In genomic region chr16:80971814-80972213, GRCh38 we compare ENCODE assay signal across 12 cellular contexts. TPM values are rescaled to one million over a fixed set of nuclear protein-coding genes. Genes with fewer than 3 reads are reported as not detected.
DNase-seq lines count a peak whose midpoint lies in the region; ATAC-seq and TF ChIP-seq lines count a peak whose summit lies in the region.
"Had no signal": no experiment of that assay in that cellular context is flagged by ENCODE, and none has a peak within 500 bp of the region (broad histone marks: within the 10 kb centered on the region; RNA-seq: fewer than 3 reads in every experiment).

No MANE protein-coding gene starts in this region.

- intact Hi-C loops in activated T-helper 1 cell treated with anti-CD3 and anti-CD28 coated beads, Interleukin-12 subunit alpha, Interleukin-12 subunit beta, Interleukin-2, Interleukin-4 antibody, amounts not matched to agents 30 ng/mL and 10 ng/mL and 1 ng/mL, durations not matched to agents 14 hours and 24 hours and 36 hours (cut with micrococcal nuclease) = no loop called here
- intact Hi-C loops in lower leg skin (cut with DNase I; ENCODE audit: low total_unique reads) = no loop called here

- H3K27me3 Mint-ChIP-seq in activated T-helper 1 cell treated with anti-CD3 and anti-CD28 coated beads, Interleukin-12 subunit alpha, Interleukin-12 subunit beta, Interleukin-2, Interleukin-4 antibody, amounts not matched to agents 30 ng/mL and 10 ng/mL and 1 ng/mL, durations not matched to agents 14 hours and 24 hours and 36 hours (ENCODE audit: insufficient read depth) = no peaks in the 10 kb centered on the region

- no peak overlapping the region for H3K4me3 ChIP-seq in lower leg skin (ENCODE audit: low read depth, poor library complexity, severe bottlenecking)
- H3K4me3 ChIP-seq: SJSA1 had no signal

- no peak for TF ChIP-seq CTCF in lower leg skin (IDR thresholded peaks at IDR 0.05)

- TF ChIP-seq POLR2A in lower leg skin (IDR thresholded peaks at IDR 0.05) = no peak

- ATAC-seq in GM18502 (IDR thresholded peaks at IDR 0.05; ENCODE audit: poor library complexity, unreplicated experiment) (peak; percentile 56), GM21360 (IDR thresholded peaks at IDR 0.05; ENCODE audit: unreplicated experiment) (peak; percentile 80), HG03139 (IDR thresholded peaks at IDR 0.05; ENCODE audit: unreplicated experiment) (peak; percentile 71)

- 82 to 91% methylated on average over 2 of the region's 2 CpGs for WGBS in lower leg skin, 2 donors

- no peaks in the 10 kb centered on the region for H3K9me3 Mint-ChIP-seq in activated T-helper 1 cell treated with anti-CD3 and anti-CD28 coated beads, Interleukin-12 subunit alpha, Interleukin-12 subunit beta, Interleukin-2, Interleukin-4 antibody, amounts not matched to agents 30 ng/mL and 10 ng/mL and 1 ng/mL, durations not matched to agents 14 hours and 24 hours and 36 hours
- H3K9me3 Mint-ChIP-seq: neural crest cell had no signal

- H3K36me3 Mint-ChIP-seq in activated T-helper 1 cell treated with anti-CD3 and anti-CD28 coated beads, Interleukin-12 subunit alpha, Interleukin-12 subunit beta, Interleukin-2, Interleukin-4 antibody, amounts not matched to agents 30 ng/mL and 10 ng/mL and 1 ng/mL, durations not matched to agents 14 hours and 24 hours and 36 hours (ENCODE audit: low read depth) = peaks cover 36% of the 10 kb centered on the region

- peaks cover 6% of the 10 kb centered on the region for H3K4me1 Mint-ChIP-seq in activated T-helper 1 cell treated with anti-CD3 and anti-CD28 coated beads, Interleukin-12 subunit alpha, Interleukin-12 subunit beta, Interleukin-2, Interleukin-4 antibody, amounts not matched to agents 30 ng/mL and 10 ng/mL and 1 ng/mL, durations not matched to agents 14 hours and 24 hours and 36 hours (ENCODE audit: low read depth)
- H3K4me1 Mint-ChIP-seq: neural crest cell had no signal

- H3K27ac Mint-ChIP-seq in activated T-helper 1 cell treated with anti-CD3 and anti-CD28 coated beads, Interleukin-12 subunit alpha, Interleukin-12 subunit beta, Interleukin-2, Interleukin-4 antibody, amounts not matched to agents 30 ng/mL and 10 ng/mL and 1 ng/mL, durations not matched to agents 14 hours and 24 hours and 36 hours = peak overlapping the region; percentile 4

- no peak for DNase-seq in activated T-helper 1 cell treated with anti-CD3 and anti-CD28 coated beads, Interleukin-12 subunit alpha, Interleukin-12 subunit beta, Interleukin-2, Interleukin-4 antibody, amounts not matched to agents 30 ng/mL and 10 ng/mL and 1 ng/mL, durations not matched to agents 14 hours and 24 hours and 36 hours (ENCODE audit: low spot score)
- DNase-seq in SKM-1 (lab: John Stamatoyannopoulos, UW; ENCODE audit: unreplicated experiment) (no peak), lower leg skin (ENCODE audit: low spot score in 2 of 2) (no peak), HCEC 1CT (no peak)
- DNase-seq in activated CD8-positive, alpha-beta memory T cell treated with anti-CD3 and anti-CD28 coated beads for 24 hours = no peak
- DNase-seq: activated CD4-positive, alpha-beta T cell treated with anti-CD3 and anti-CD28 coated beads for 4 hours; NCI-H1694 had no signal

- H3K4me3 Mint-ChIP-seq in activated T-helper 1 cell treated with anti-CD3 and anti-CD28 coated beads, Interleukin-12 subunit alpha, Interleukin-12 subunit beta, Interleukin-2, Interleukin-4 antibody, amounts not matched to agents 30 ng/mL and 10 ng/mL and 1 ng/mL, durations not matched to agents 14 hours and 24 hours and 36 hours = no peak overlapping the region
- H3K4me3 Mint-ChIP-seq: neural crest cell had no signal

RNA-seq across cellular contexts. Expression of gene CMC2, which starts 34.9 kb away (rescaled TPM):
- 141 and 156 TPM in 2 replicates for total RNA-seq in activated T-helper 1 cell treated with anti-CD3 and anti-CD28 coated beads, Interleukin-12 subunit alpha, Interleukin-12 subunit beta, Interleukin-2, Interleukin-4 antibody, amounts not matched to agents 30 ng/mL and 10 ng/mL and 1 ng/mL, durations not matched to agents 14 hours and 24 hours and 36 hours
- 10 to 100 TPM; 19.6 to 52.9 (median 32.6) TPM for total RNA-seq in lower leg skin

RNA-seq across cellular contexts. Expression of gene CENPN, which starts 35.2 kb away (rescaled TPM):
- 65.6 and 67.8 TPM in 2 replicates for total RNA-seq in activated T-helper 1 cell treated with anti-CD3 and anti-CD28 coated beads, Interleukin-12 subunit alpha, Interleukin-12 subunit beta, Interleukin-2, Interleukin-4 antibody, amounts not matched to agents 30 ng/mL and 10 ng/mL and 1 ng/mL, durations not matched to agents 14 hours and 24 hours and 36 hours
- 1 to 10 TPM; 3.8 to 5.2 (median 4.9) TPM for total RNA-seq in lower leg skin

Comparison
In these comparisons a context has a peak if more than half of its experiments do, and no peak if none do; other contexts are left out.
1. RNA of gene CENPN, which starts 35.2 kb away (total RNA-seq): 65.6 to 67.8 TPM in activated T-helper 1 cell treated with anti-CD3 and anti-CD28 coated beads, Interleukin-12 subunit alpha, Interleukin-12 subunit beta, Interleukin-2, Interleukin-4 antibody, amounts not matched to agents 30 ng/mL and 10 ng/mL and 1 ng/mL, durations not matched to agents 14 hours and 24 hours and 36 hours; 3.8 to 5.2 TPM in lower leg skin; every median in the first group is over 10 times any median in the second.
2. Peak in every context shown above with its lines, with median percentiles within 50 percentile points of each other: ATAC-seq.